ENCODE assay signal across 10 cellular contexts in genomic region chr5:160466889-160467554, GRCh38. TPM values are rescaled to one million over a fixed set of nuclear protein-coding genes. Genes with fewer than 3 reads are reported as not detected.
A peak's percentile ranks its signal among the peaks of the same experiment; 100 is the strongest.
DNase-seq lines count a peak whose midpoint lies in the region; ATAC-seq and TF ChIP-seq lines count a peak whose summit lies in the region.
"Had no signal": no experiment of that assay in that cellular context is flagged by ENCODE, and none has a peak within 500 bp of the region (broad histone marks: within the 10 kb centered on the region; RNA-seq: fewer than 3 reads in every experiment).

No MANE protein-coding gene starts in this region.

- H3K4me2 ChIP-seq in DOHH2 (ENCODE audit: low read length) = peak overlapping the region; percentile 75

- H4K20me1 ChIP-seq in DOHH2 (ENCODE audit: control insufficient read depth, insufficient read depth, low read depth, low read length) = 0 out of 2 replicates have a peak, but pooled peaks cover 6% of the 10 kb centered on the region

- intact Hi-C loops in ascending aorta (cut with DNase I) = no loop called here

- no peak for TF ChIP-seq CTCF in DOHH2 (IDR thresholded peaks at IDR 0.05; ENCODE audit: low read depth, low read length, poor library complexity, severe bottlenecking)
- TF ChIP-seq CTCF in ascending aorta (IDR thresholded peaks at IDR 0.05) = no peak
- no peak for TF ChIP-seq CTCF in glutamatergic neuron (IDR thresholded peaks at IDR 0.05; ENCODE audit: partially characterized antibody, unreplicated experiment)

- no peak overlapping the region for H3K9ac ChIP-seq in mucosa of rectum (ENCODE audit: low read depth in 1 of 2, low read length in 2 of 2)

- no peaks in the 10 kb centered on the region for H3K9me3 ChIP-seq in DOHH2 (ENCODE audit: control insufficient read depth, insufficient read depth, low read length)
- no peaks in the 10 kb centered on the region for H3K9me3 ChIP-seq in ascending aorta
- H3K9me3 ChIP-seq in mucosa of rectum (ENCODE audit: control insufficient read depth in 2 of 2, low read length in 2 of 2) = no peaks in the 10 kb centered on the region
- H3K9me3 ChIP-seq: esophagus muscularis mucosa had no signal

- H3K4me3 ChIP-seq in DOHH2 (ENCODE audit: low read length) = peak overlapping the region; percentile 79
- H3K4me3 ChIP-seq in ascending aorta = peak overlapping the region in 1 of 2 donors; percentile 47
- H3K4me3 ChIP-seq in mucosa of rectum (ENCODE audit: low read length in 2 of 2) = peak overlapping the region; percentile 64 to 67

- H3K36me3 Mint-ChIP-seq in glutamatergic neuron (ENCODE audit: unreplicated experiment) = no peaks in the 10 kb centered on the region

- H3K36me3 ChIP-seq in DOHH2 (ENCODE audit: control insufficient read depth, low read length) = peaks cover 25% of the 10 kb centered on the region
- H3K36me3 ChIP-seq in ascending aorta = no peaks in the 10 kb centered on the region
- H3K36me3 ChIP-seq in mucosa of rectum (ENCODE audit: control insufficient read depth in 2 of 2, insufficient read depth in 2 of 2, low read length in 2 of 2) = no peaks in the 10 kb centered on the region
- H3K36me3 ChIP-seq: esophagus muscularis mucosa had no signal

- peaks cover 40% of the 10 kb centered on the region for H3K79me2 ChIP-seq in DOHH2 (ENCODE audit: control insufficient read depth, low read length)

- peak; percentile 12 for ATAC-seq in HG03175 (IDR thresholded peaks at IDR 0.05; ENCODE audit: unreplicated experiment)
- no peak for ATAC-seq in GM21515 (IDR thresholded peaks at IDR 0.05; ENCODE audit: unreplicated experiment)

- H3F3A ChIP-seq in DOHH2 (ENCODE audit: control insufficient read depth, insufficient read depth) = peaks cover 15% of the 10 kb centered on the region

- H3K27me3 Mint-ChIP-seq in glutamatergic neuron (ENCODE audit: unreplicated experiment) = no peaks in the 10 kb centered on the region

- H3K4me1 ChIP-seq in DOHH2 (ENCODE audit: control insufficient read depth, low read length) (peaks cover 71% of the 10 kb centered on the region), ascending aorta (peaks cover 0 to 9% of the 10 kb centered on the region in 2 donors), mucosa of rectum (ENCODE audit: control insufficient read depth in 2 of 2, insufficient read depth in 2 of 2, low read length in 2 of 2) (peaks cover 15 to 30% of the 10 kb centered on the region in 2 donors)

- no peaks in the 10 kb centered on the region for H3K4me1 Mint-ChIP-seq in glutamatergic neuron (ENCODE audit: low read depth, unreplicated experiment)

- DNase-seq in ascending aorta (ENCODE audit: low spot score in 2 of 2) = no peak
- no peak for DNase-seq in NCI-H510A treated with DMSO at 0.1 percent for 48 hours (lab: John Stamatoyannopoulos, UW)
- no peak for DNase-seq in stimulated activated CD4-positive, alpha-beta T cell treated with anti-CD3 and anti-CD28 coated beads, Interleukin-4, amount 100 ng/mL, for 24 hours
- no peak for DNase-seq in glutamatergic neuron

- no peaks in the 10 kb centered on the region for H3K27me3 ChIP-seq in DOHH2 (ENCODE audit: control insufficient read depth, low read length)
- no peaks in the 10 kb centered on the region for H3K27me3 ChIP-seq in ascending aorta
- no peaks in the 10 kb centered on the region for H3K27me3 ChIP-seq in mucosa of rectum (ENCODE audit: control insufficient read depth in 2 of 2, insufficient read depth in 2 of 2, low read length in 2 of 2)
- H3K27me3 ChIP-seq: esophagus muscularis mucosa had no signal

- no peak overlapping the region for H3K27ac Mint-ChIP-seq in glutamatergic neuron (ENCODE audit: unreplicated experiment)

- H3K27ac ChIP-seq in DOHH2 (ENCODE audit: low read depth, low read length) (peak overlapping the region; percentile 92), ascending aorta (peak overlapping the region; percentile 21 to 72), mucosa of rectum (ENCODE audit: low read depth in 2 of 2, low read length in 2 of 2) (peak overlapping the region; percentile 42 to 66)
- H3K27ac ChIP-seq: VCaP had no signal

- H3K9me3 Mint-ChIP-seq in glutamatergic neuron (ENCODE audit: unreplicated experiment) = no peaks in the 10 kb centered on the region

- H3K4me3 Mint-ChIP-seq in glutamatergic neuron (ENCODE audit: unreplicated experiment) = no peak overlapping the region

- H3K9me2 ChIP-seq in DOHH2 (replicated peaks; ENCODE audit: control insufficient read depth, low read length) = no peaks in the 10 kb centered on the region

RNA-seq across cellular contexts. Expression of gene PTTG1, which starts 45.4 kb away (rescaled TPM):
- total RNA-seq in ascending aorta (8.6 TPM), glutamatergic neuron (ENCODE audit: unreplicated experiment) (25.3 TPM)

RNA-seq across cellular contexts. Expression of gene SLU7, which starts 48.1 kb away (rescaled TPM):
- total RNA-seq in ascending aorta (10.2 TPM), glutamatergic neuron (ENCODE audit: unreplicated experiment) (44.7 TPM)
